Comparison of ENCODE assay signal across 26 cellular contexts in genomic region chrX:11151799-11152591, GRCh38. TPM values are rescaled to one million over a fixed set of nuclear protein-coding genes. Genes with fewer than 3 reads are reported as not detected.
A peak's percentile ranks its signal among the peaks of the same experiment; 100 is the strongest.
DNase-seq lines count a peak whose midpoint lies in the region; ATAC-seq and TF ChIP-seq lines count a peak whose summit lies in the region.
"Had no signal": no experiment of that assay in that cellular context is flagged by ENCODE, and none has a peak within 500 bp of the region (broad histone marks: within the 10 kb centered on the region; RNA-seq: fewer than 3 reads in every experiment).

No MANE protein-coding gene starts in this region.

- ATAC-seq in GM21723 (IDR thresholded peaks at IDR 0.05; ENCODE audit: unreplicated experiment), result no peak
- ATAC-seq: gastroesophageal sphincter; natural killer cell treated with Interleukin-12 subunit alpha and Interleukin-12 subunit beta and Interleukin-15 and Interleukin-18, amount 100 ng/mL, for 72 hours had no signal

- DNase-seq in NCI-H1417 treated with DMSO at 0.1 percent for 48 hours (lab: John Stamatoyannopoulos, UW), result peak; percentile 44
- DNase-seq in NCI-H2227 treated with DMSO at 0.1 percent for 48 hours (lab: John Stamatoyannopoulos, UW), result peak; percentile 50
- peak; percentile 2 for DNase-seq in astrocyte of the cerebellum (ENCODE audit: low read depth)
- DNase-seq in renal cortical epithelial cell (ENCODE audit: low read depth), result peak; percentile 9
- DNase-seq in GDM1 (lab: John Stamatoyannopoulos, UW), result no peak
- DNase-seq in GOT3 (lab: John Stamatoyannopoulos, UW), result no peak
- DNase-seq: activated B cell treated with CpG ODN at 0.5 μM for 24 hours; activated CD4-positive, alpha-beta memory T cell treated with anti-CD3 and anti-CD28 coated beads for 36 hours; activated naive CD4-positive, alpha-beta T cell treated with Interleukin-2 at 50 U/mL for 16 hours; anterior cingulate cortex; CD4-positive, alpha-beta T cell; cerebellar nuclear complex; DMS79; effector CD8-positive, alpha-beta T cell; GM23248; IMR-90; kidney glomerular epithelial cell; mesendoderm; RPMI8226; stimulated activated CD4-positive, alpha-beta T cell treated with anti-CD3 and anti-CD28 coated beads, Interleukin-2, amount 100 ng/mL, for 24 hours; stimulated activated naive CD4-positive, alpha-beta T cell treated with Interleukin-2 at 50 U/mL for 16 hours had no signal

- in situ Hi-C loops in astrocyte of the cerebellum (cut with HindIII; ENCODE audit: low sequenced_read_pairs), result loop anchor here (5.0 to 25.0 kb wide), 2 partner anchors 35 to 385 kb away; no protein-coding TSS in a partner anchor

- no peak overlapping the region for H3K4me3 ChIP-seq in astrocyte of the cerebellum (ENCODE audit: low read depth, low read length)
- H3K4me3 ChIP-seq: esophagus muscularis mucosa, gastroesophageal sphincter, GM23248, SK-N-MC had no signal

- no peak for TF ChIP-seq CTCF in astrocyte of the cerebellum (IDR thresholded peaks at IDR 0.05; ENCODE audit: low read depth, low read length, missing control alignments)

RNA-seq across cellular contexts. Expression of gene HCCS, which starts 40.9 kb away (rescaled TPM):
- 28.1 and 38.5 TPM in 2 replicates for total RNA-seq in renal cortical epithelial cell

Comparison
In these comparisons a context has a peak if more than half of its experiments do, and no peak if none do; other contexts are left out.
1. DNase-seq: peak in NCI-H1417 treated with DMSO at 0.1 percent for 48 hours (single experiment), NCI-H2227 treated with DMSO at 0.1 percent for 48 hours (single experiment), astrocyte of the cerebellum (single experiment) and renal cortical epithelial cell (single experiment); none in GDM1 (single experiment) and GOT3 (single experiment).